9 cellular contexts compared by ENCODE assay signal in genomic region chr11:66438009-66438503, GRCh38. TPM values are rescaled to one million over a fixed set of nuclear protein-coding genes. Genes with fewer than 3 reads are reported as not detected.
A peak's percentile ranks its signal among the peaks of the same experiment; 100 is the strongest.
DNase-seq lines count a peak whose midpoint lies in the region; ATAC-seq and TF ChIP-seq lines count a peak whose summit lies in the region.
"Had no signal": no experiment of that assay in that cellular context is flagged by ENCODE, and none has a peak within 500 bp of the region (broad histone marks: within the 10 kb centered on the region; RNA-seq: fewer than 3 reads in every experiment).

No MANE protein-coding gene starts in this region.

- no peaks in the 10 kb centered on the region for H3K27me3 ChIP-seq in left lung
- no peaks in the 10 kb centered on the region for H3K27me3 ChIP-seq in thyroid gland

- 8 to 9% methylated on average over 12 of the region's 12 CpGs for WGBS in thyroid gland, 2 donors

- peak overlapping the region; percentile 96 for H3K4me3 Mint-ChIP-seq in activated T-cell treated with anti-CD3 and anti-CD28 coated beads, Interleukin-2, amount 50 U/mL, for 24 hours
- peak overlapping the region; percentile 90 for H3K4me3 Mint-ChIP-seq in activated naive CD8-positive, alpha-beta T cell treated with anti-CD3 and anti-CD28 coated beads, Interleukin-2, amount 10 ng/mL, durations not matched to agents 7 days and 5 days

- peaks cover 4% of the 10 kb centered on the region for H3K9me3 Mint-ChIP-seq in activated T-cell treated with anti-CD3 and anti-CD28 coated beads, Interleukin-2, amount 50 U/mL, for 24 hours
- H3K9me3 Mint-ChIP-seq in activated naive CD8-positive, alpha-beta T cell treated with anti-CD3 and anti-CD28 coated beads, Interleukin-2, amount 10 ng/mL, durations not matched to agents 7 days and 5 days = peaks cover 3% of the 10 kb centered on the region

- no peaks in the 10 kb centered on the region for H3K27me3 Mint-ChIP-seq in activated T-cell treated with anti-CD3 and anti-CD28 coated beads, Interleukin-2, amount 50 U/mL, for 24 hours
- no peaks in the 10 kb centered on the region for H3K27me3 Mint-ChIP-seq in activated naive CD8-positive, alpha-beta T cell treated with anti-CD3 and anti-CD28 coated beads, Interleukin-2, amount 10 ng/mL, durations not matched to agents 7 days and 5 days

- peak overlapping the region in 1 of 2 donors; percentile 72 for H3K27ac ChIP-seq in left lung
- H3K27ac ChIP-seq in thyroid gland = peak overlapping the region in 2 of 3 donors; percentile 83 to 87

- H3K9me3 ChIP-seq in left lung = peaks cover 0 to 5% of the 10 kb centered on the region in 2 donors
- H3K9me3 ChIP-seq in thyroid gland = no peaks in the 10 kb centered on the region

- peak overlapping the region; percentile 91 to 93 for H3K4me3 ChIP-seq in left lung
- H3K4me3 ChIP-seq in thyroid gland (replicated peaks in 1 of 3) = peak overlapping the region; percentile 41 to 86 (median 86)

- POLR2A ChIA-PET in activated naive CD8-positive, alpha-beta T cell treated with anti-CD3 and anti-CD28 coated beads, Interleukin-2, amount 10 ng/mL, durations not matched to agents 7 days and 5 days (lab: Charles Lee) = interaction anchor here (0.6 to 1.6 kb wide), 8 partner anchors 16 to 667 kb away, joined by 3 to 15 read pairs (median 6); partner anchors contain the start of genes DPP3, PELI3 and RBM4B

- TF ChIP-seq POLR2A in thyroid gland (IDR thresholded peaks at IDR 0.05) = no peak

- no peak for ATAC-seq in activated naive CD8-positive, alpha-beta T cell treated with anti-CD3 and anti-CD28 coated beads, Interleukin-2, amount 10 ng/mL, durations not matched to agents 7 days and 5 days (ENCODE audit: low read depth)
- no peak for ATAC-seq in left lung

- peak overlapping the region; percentile 99 for H3K27ac Mint-ChIP-seq in activated T-cell treated with anti-CD3 and anti-CD28 coated beads, Interleukin-2, amount 50 U/mL, for 24 hours
- peak overlapping the region; percentile 97 for H3K27ac Mint-ChIP-seq in activated naive CD8-positive, alpha-beta T cell treated with anti-CD3 and anti-CD28 coated beads, Interleukin-2, amount 10 ng/mL, durations not matched to agents 7 days and 5 days

- H3K36me3 Mint-ChIP-seq in activated T-cell treated with anti-CD3 and anti-CD28 coated beads, Interleukin-2, amount 50 U/mL, for 24 hours (ENCODE audit: low read depth) = peaks cover 50% of the 10 kb centered on the region
- peaks cover 6% of the 10 kb centered on the region for H3K36me3 Mint-ChIP-seq in activated naive CD8-positive, alpha-beta T cell treated with anti-CD3 and anti-CD28 coated beads, Interleukin-2, amount 10 ng/mL, durations not matched to agents 7 days and 5 days

- H3K36me3 ChIP-seq in left lung (peaks cover 0 to 29% of the 10 kb centered on the region in 2 donors), thyroid gland (peaks cover 6 to 13% of the 10 kb centered on the region in 2 donors)

- H3K4me1 Mint-ChIP-seq in activated T-cell treated with anti-CD3 and anti-CD28 coated beads, Interleukin-2, amount 50 U/mL, for 24 hours (ENCODE audit: low read depth) = peaks cover 19% of the 10 kb centered on the region
- peaks cover 17% of the 10 kb centered on the region for H3K4me1 Mint-ChIP-seq in activated naive CD8-positive, alpha-beta T cell treated with anti-CD3 and anti-CD28 coated beads, Interleukin-2, amount 10 ng/mL, durations not matched to agents 7 days and 5 days

- DNase-seq in activated T-cell treated with anti-CD3 and anti-CD28 coated beads, Interleukin-2, amount 50 U/mL, for 24 hours = no peak
- DNase-seq in activated T-cell treated with anti-CD3 and anti-CD28 coated beads for 4 hours = no peak
- DNase-seq in activated naive CD8-positive, alpha-beta T cell treated with anti-CD3 and anti-CD28 coated beads, Interleukin-2, amount 10 ng/mL, durations not matched to agents 7 days and 5 days = no peak
- no peak for DNase-seq in left lung
- DNase-seq in thyroid gland = no peak
- no peak for DNase-seq in NCI-H526 treated with DMSO at 0.1 percent for 48 hours (lab: John Stamatoyannopoulos, UW)
- DNase-seq in NCI-H748 treated with DMSO at 0.1 percent for 48 hours (lab: John Stamatoyannopoulos, UW) = no peak
- DNase-seq in NCI-H226 = no peak

- intact Hi-C loops in left lung (cut with DNase I) (no loop called here), thyroid gland (cut with DNase I) (no loop called here)

- TF ChIP-seq CTCF in left lung (IDR thresholded peaks at IDR 0.05) (no peak), thyroid gland (IDR thresholded peaks at IDR 0.05) (no peak)

- peaks cover 5 to 12% of the 10 kb centered on the region in 2 donors for H3K4me1 ChIP-seq in left lung
- H3K4me1 ChIP-seq in thyroid gland = peaks cover 4 to 7% of the 10 kb centered on the region in 2 donors

RNA-seq across cellular contexts. Expression of gene MRPL11, which starts 0.6 kb away (rescaled TPM):
- 10 to 100 TPM; 53.9 to 64.4 TPM for total RNA-seq in activated naive CD8-positive, alpha-beta T cell treated with anti-CD3 and anti-CD28 coated beads, Interleukin-2, amount 10 ng/mL, durations not matched to agents 7 days and 5 days
- total RNA-seq in left lung = 10 to 100 TPM; 29.6 to 39.5 TPM
- 10 to 100 TPM; 35.5 to 58.3 (median 39.7) TPM for total RNA-seq in thyroid gland

RNA-seq across cellular contexts. Expression of gene NPAS4, which starts 17.2 kb away (rescaled TPM):
- under 1 TPM; 0.23 to 0.67 TPM for total RNA-seq in activated naive CD8-positive, alpha-beta T cell treated with anti-CD3 and anti-CD28 coated beads, Interleukin-2, amount 10 ng/mL, durations not matched to agents 7 days and 5 days
- total RNA-seq in left lung (under 1 TPM in 1 of 2 donors, not detected in 1; 0.64 TPM), thyroid gland (not detected)
- total RNA-seq: RPMI7951 had no signal

RNA-seq across cellular contexts. Expression of gene PELI3, which starts 28.6 kb away (rescaled TPM):
- 10 to 100 TPM; 10.6 to 10.7 TPM for total RNA-seq in activated naive CD8-positive, alpha-beta T cell treated with anti-CD3 and anti-CD28 coated beads, Interleukin-2, amount 10 ng/mL, durations not matched to agents 7 days and 5 days
- total RNA-seq in left lung (10 to 100 TPM in 1 of 2 donors, 1 to 10 TPM in 1; 7.5 to 12.9 TPM), thyroid gland (10 to 100 TPM; 11.4 to 21.8 (median 14.7) TPM)

RNA-seq across cellular contexts. Expression of gene DPP3, which starts 42.2 kb away (rescaled TPM):
- 10 to 100 TPM; 44.9 to 45.7 TPM for total RNA-seq in activated naive CD8-positive, alpha-beta T cell treated with anti-CD3 and anti-CD28 coated beads, Interleukin-2, amount 10 ng/mL, durations not matched to agents 7 days and 5 days
- total RNA-seq in left lung (10 to 100 TPM; 46.4 to 68.1 TPM), thyroid gland (10 to 100 TPM; 10.9 to 38.7 (median 35.8) TPM)
